Comparison of ENCODE assay signal across 10 cellular contexts in genomic region chr4:184644553-184645307, GRCh38. TPM values are rescaled to one million over a fixed set of nuclear protein-coding genes. Genes with fewer than 3 reads are reported as not detected.
DNase-seq lines count a peak whose midpoint lies in the region; ATAC-seq and TF ChIP-seq lines count a peak whose summit lies in the region.
"Had no signal": no experiment of that assay in that cellular context is flagged by ENCODE, and none has a peak within 500 bp of the region (broad histone marks: within the 10 kb centered on the region; RNA-seq: fewer than 3 reads in every experiment).

No MANE protein-coding gene starts in this region.

- no peak overlapping the region for H2BK15ac ChIP-seq in IMR-90 (ENCODE audit: low read depth, low read length)

- no peak for TF ChIP-seq CTCF in IMR-90 (conservative IDR thresholded peaks at IDR 0.05; ENCODE audit: low read depth, low read length)
- TF ChIP-seq CTCF in astrocyte of the cerebellum (IDR thresholded peaks at IDR 0.05; ENCODE audit: low read depth, low read length, missing control alignments), result no peak
- TF ChIP-seq CTCF in natural killer cell (IDR thresholded peaks at IDR 0.05), result no peak

- TF ChIP-seq RAD21 in IMR-90 (IDR thresholded peaks at IDR 0.05; ENCODE audit: low read length), result no peak

- no peaks in the 10 kb centered on the region for H3K27me3 ChIP-seq in IMR-90 (ENCODE audit: control insufficient read depth, insufficient read depth, low read length)

- CTCF ChIA-PET in IMR-90 (lab: Yijun Ruan, JAX), result no interaction called here

- BruUV-seq in IMR-90 (replicated peaks; lab: Mats Ljungman, UMichigan), result no TSS peak

- peaks cover 5% of the 10 kb centered on the region; the same call in 1 of the 2 replicates for H3K4me1 ChIP-seq in IMR-90 (ENCODE audit: control insufficient read depth, insufficient read depth, low read length)

- POLR2A ChIA-PET in IMR-90 (lab: Charles Lee; ENCODE audit: unreplicated experiment), result no interaction called here

- H2AK5ac ChIP-seq in IMR-90 (ENCODE audit: low read depth, low read length), result no peak overlapping the region

- H4K20me1 ChIP-seq in IMR-90 (ENCODE audit: insufficient read depth, low read length), result peaks cover 23% of the 10 kb centered on the region; the same call in 1 of the 2 replicates

- H3K4me2 ChIP-seq in IMR-90 (ENCODE audit: low read depth, low read length), result no peak overlapping the region
- H3K4me2 ChIP-seq: A549 had no signal

- no peaks in the 10 kb centered on the region for H3K27me3 Mint-ChIP-seq in natural killer cell (ENCODE audit: low read depth in 2 of 2)
- H3K27me3 Mint-ChIP-seq in stimulated activated memory B cell treated with anti-CD40 and anti-IgM and Interleukin-4, amounts not matched to agents 10 μg/mL and 1 μg/mL and 100 μg/mL, for 72 hours, result no peaks in the 10 kb centered on the region

- H2BK20ac ChIP-seq in IMR-90 (ENCODE audit: low read depth, low read length), result no peak overlapping the region

- H2BK5ac ChIP-seq in IMR-90 (ENCODE audit: low read depth, low read length, poor library complexity, severe bottlenecking), result no peak overlapping the region

- H3K9me1 ChIP-seq in IMR-90 (ENCODE audit: insufficient read depth, low read length), result peaks cover 5% of the 10 kb centered on the region; the same call in 1 of the 2 replicates

- no peak overlapping the region for H3K27ac ChIP-seq in IMR-90 (ENCODE audit: insufficient read depth, low read length)
- H3K27ac ChIP-seq: A549 had no signal

- no peak overlapping the region for H3K56ac ChIP-seq in IMR-90 (ENCODE audit: extremely low read depth, insufficient read depth, low read length)

- no peak overlapping the region for H3K23ac ChIP-seq in IMR-90 (ENCODE audit: low read depth, low read length)

- no peak overlapping the region for H2BK120ac ChIP-seq in IMR-90 (ENCODE audit: low read depth, low read length)

- no peak for TF ChIP-seq POLR2A in IMR-90 (IDR thresholded peaks at IDR 0.05; ENCODE audit: low read depth, low read length)

- peak overlapping the region; percentile 89 to 90 for H3K27ac Mint-ChIP-seq in natural killer cell
- H3K27ac Mint-ChIP-seq in stimulated activated memory B cell treated with anti-CD40 and anti-IgM and Interleukin-4, amounts not matched to agents 10 μg/mL and 1 μg/mL and 100 μg/mL, for 72 hours, result no peak overlapping the region

- H4K5ac ChIP-seq in IMR-90 (ENCODE audit: low read depth, low read length), result no peak overlapping the region

- H3K36me3 ChIP-seq in IMR-90 (ENCODE audit: control insufficient read depth, insufficient read depth, low read length), result peaks cover 3% of the 10 kb centered on the region

- intact Hi-C loops in IMR-90 (cut with micrococcal nuclease) (loop anchor here (5.0 to 10.0 kb wide), 3 partner anchors 103 to 260 kb away; partner anchors contain the start of gene IRF2), natural killer cell (cut with micrococcal nuclease) (loop anchor here (5.0 kb wide), 2 partner anchors 318 to 558 kb away; partner anchors contain the start of gene CFAP97)

- H2AK9ac ChIP-seq in IMR-90 (replicated peaks; ENCODE audit: low read depth, low read length, poor library complexity), result peak overlapping the region; percentile 3

- H3K9me3 ChIP-seq in IMR-90 (ENCODE audit: control insufficient read depth, insufficient read depth, low read length), result no peaks in the 10 kb centered on the region
- H3K9me3 ChIP-seq: A549 had no signal

- peaks cover 75 to 76% of the 10 kb centered on the region in 2 donors for H3K4me1 Mint-ChIP-seq in natural killer cell
- H3K4me1 Mint-ChIP-seq in stimulated activated memory B cell treated with anti-CD40 and anti-IgM and Interleukin-4, amounts not matched to agents 10 μg/mL and 1 μg/mL and 100 μg/mL, for 72 hours, result peaks cover 41% of the 10 kb centered on the region

- H3K9ac ChIP-seq in IMR-90 (ENCODE audit: low read depth, low read length), result no peak overlapping the region

- H3K79me1 ChIP-seq in IMR-90 (ENCODE audit: low read depth in 1 of 2, low read length in 2 of 2), result peaks cover 35 to 52% of the 10 kb centered on the region in 2 experiments

- H3K36me3 Mint-ChIP-seq in natural killer cell, result no peaks in the 10 kb centered on the region
- H3K36me3 Mint-ChIP-seq in stimulated activated memory B cell treated with anti-CD40 and anti-IgM and Interleukin-4, amounts not matched to agents 10 μg/mL and 1 μg/mL and 100 μg/mL, for 72 hours, result peaks cover 36% of the 10 kb centered on the region

- WGBS in IMR-90 (ENCODE audit: extremely low coverage in 2 of 2, insufficient read length in 1 of 2), 2 experiments, result 90% methylated on average over 2 of the region's 9 CpGs; no CpG with 5 or more reads in 1 of the 2 experiments

- DNase-seq in NCI-H1417 (lab: John Stamatoyannopoulos, UW), result peak in 2 of 3 experiments; percentile 4 to 40
- no peak for DNase-seq in NCI-H1417 treated with DMSO at 0.1 percent for 48 hours (lab: John Stamatoyannopoulos, UW)
- peak; percentile 40 for DNase-seq in IMR-90
- DNase-seq in astrocyte of the cerebellum (ENCODE audit: low read depth), result peak; percentile 41
- no peak for DNase-seq in natural killer cell
- DNase-seq in stimulated activated naive CD4-positive, alpha-beta T cell treated with Interleukin-2 at 50 U/mL for 16 hours (lab: John Stamatoyannopoulos, UW), result no peak
- DNase-seq in NCI-H1930 (lab: John Stamatoyannopoulos, UW), result no peak
- DNase-seq: effector CD4-positive, alpha-beta T cell had no signal

- no peak overlapping the region for H3K18ac ChIP-seq in IMR-90 (ENCODE audit: low read depth, low read length)

- H3K9me3 Mint-ChIP-seq in natural killer cell, result no peaks in the 10 kb centered on the region
- no peaks in the 10 kb centered on the region for H3K9me3 Mint-ChIP-seq in stimulated activated memory B cell treated with anti-CD40 and anti-IgM and Interleukin-4, amounts not matched to agents 10 μg/mL and 1 μg/mL and 100 μg/mL, for 72 hours

- H3K4me3 Mint-ChIP-seq in natural killer cell, result peak overlapping the region; percentile 42
- no peak overlapping the region for H3K4me3 Mint-ChIP-seq in stimulated activated memory B cell treated with anti-CD40 and anti-IgM and Interleukin-4, amounts not matched to agents 10 μg/mL and 1 μg/mL and 100 μg/mL, for 72 hours

- no peak overlapping the region for H4K91ac ChIP-seq in IMR-90 (ENCODE audit: insufficient read depth, low read depth, low read length)

- in situ Hi-C loops in IMR-90 (cut with MboI; ENCODE audit: low sequenced_read_pairs), result no loop called here
- in situ Hi-C loops in astrocyte of the cerebellum (cut with HindIII; ENCODE audit: low sequenced_read_pairs), result no loop called here

- H4K8ac ChIP-seq in IMR-90 (ENCODE audit: low read depth in 2 of 2, low read length in 2 of 2), result no peak overlapping the region

- no peak overlapping the region for H2AFZ ChIP-seq in IMR-90 (replicated peaks; ENCODE audit: low read length, poor library complexity)

- dilution Hi-C loops in IMR-90 (cut with HindIII; ENCODE audit: low sequenced_read_pairs, unreplicated experiment), result no loop called here

- no peak overlapping the region for H3K4ac ChIP-seq in IMR-90 (ENCODE audit: low read depth, low read length)

- no peak overlapping the region; the same call in 1 of the 2 replicates for H3K14ac ChIP-seq in IMR-90 (replicated peaks; ENCODE audit: low read depth, low read length)

- no peak for ATAC-seq in IMR-90 (ENCODE audit: low read depth)
- ATAC-seq in natural killer cell, result no peak
- no peak for ATAC-seq in stimulated activated memory B cell treated with anti-CD40 and anti-IgM and Interleukin-4, amounts not matched to agents 10 μg/mL and 1 μg/mL and 100 μg/mL, for 72 hours
- ATAC-seq: A549 had no signal

- H3K4me3 ChIP-seq in IMR-90 (ENCODE audit: insufficient read depth, low read depth, low read length), result no peak overlapping the region
- H3K4me3 ChIP-seq in astrocyte of the cerebellum (ENCODE audit: low read depth, low read length), result no peak overlapping the region
- H3K4me3 ChIP-seq: A549 had no signal

TF ChIP-seq in IMR-90, 13 proteins besides CTCF, POLR2A, EP300 and RAD21:
- TF ChIP-seq RFX5 (IDR thresholded peaks at IDR 0.05; ENCODE audit: low read depth, low read length), result no peak
- TF ChIP-seq, protein P1, sequence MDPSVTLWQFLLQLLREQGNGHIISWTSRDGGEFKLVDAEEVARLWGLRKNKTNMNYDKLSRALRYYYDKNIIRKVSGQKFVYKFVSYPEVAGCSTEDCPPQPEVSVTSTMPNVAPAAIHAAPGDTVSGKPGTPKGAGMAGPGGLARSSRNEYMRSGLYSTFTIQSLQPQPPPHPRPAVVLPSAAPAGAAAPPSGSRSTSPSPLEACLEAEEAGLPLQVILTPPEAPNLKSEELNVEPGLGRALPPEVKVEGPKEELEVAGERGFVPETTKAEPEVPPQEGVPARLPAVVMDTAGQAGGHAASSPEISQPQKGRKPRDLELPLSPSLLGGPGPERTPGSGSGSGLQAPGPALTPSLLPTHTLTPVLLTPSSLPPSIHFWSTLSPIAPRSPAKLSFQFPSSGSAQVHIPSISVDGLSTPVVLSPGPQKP (IDR thresholded peaks at IDR 0.05; ENCODE audit: borderline replicate concordance, low read depth, low read length), result no peak
- no peak for TF ChIP-seq SMC3 (IDR thresholded peaks at IDR 0.05; ENCODE audit: low read depth, low read length)
- TF ChIP-seq MXI1 (IDR thresholded peaks at IDR 0.05; ENCODE audit: borderline replicate concordance, low read depth, low read length), result no peak
- no peak for TF ChIP-seq NFE2L2 (IDR thresholded peaks at IDR 0.05; ENCODE audit: low read depth, low read length)
- no peak for TF ChIP-seq CEBPB (IDR thresholded peaks at IDR 0.05; ENCODE audit: low read depth, low read length)
- no peak for TF ChIP-seq CHD1 (IDR thresholded peaks at IDR 0.05; ENCODE audit: low read depth, low read length)
- TF ChIP-seq MAZ (IDR thresholded peaks at IDR 0.05; ENCODE audit: borderline replicate concordance, low read depth, low read length), result no peak
- TF ChIP-seq RCOR1 (IDR thresholded peaks at IDR 0.05; ENCODE audit: insufficient replicate concordance, low read length), result no peak

RNA-seq across cellular contexts. Expression of gene CASP3, which starts 4.5 kb away (rescaled TPM):
- 26.7 and 58.9 TPM in 2 replicates for total RNA-seq in IMR-90 (2012; rRNA removed)
- 21.1 and 27.4 TPM in 2 replicates for polyA plus RNA-seq in IMR-90 (2012; rRNA removed)
- 6.3 and 9.6 TPM in 2 replicates for polyA plus RNA-seq in IMR-90 (2012; cell fraction: cytosol; rRNA removed)
- polyA plus RNA-seq in IMR-90 (2012; cell fraction: nucleus; rRNA removed; ENCODE audit: low replicate concordance), result 4.5 and 21.2 TPM in 2 replicates
- 10 to 100 TPM; 20.9 to 35.1 (median 30.2) TPM for total RNA-seq in natural killer cell

RNA-seq across cellular contexts. Expression of gene PRIMPOL, which starts 4.8 kb away (rescaled TPM):
- total RNA-seq in IMR-90 (2012; rRNA removed) (5.6 and 10.0 TPM in 2 replicates), natural killer cell (10 to 100 TPM; 13.2 to 17.9 (median 16.9) TPM)
- 6.6 and 8.8 TPM in 2 replicates for polyA plus RNA-seq in IMR-90 (2012; rRNA removed)
- polyA plus RNA-seq in IMR-90 (2012; cell fraction: cytosol; rRNA removed), result 0.90 and 1.5 TPM in 2 replicates
- 1.4 and 15.6 TPM in 2 replicates for polyA plus RNA-seq in IMR-90 (2012; cell fraction: nucleus; rRNA removed; ENCODE audit: low replicate concordance)

Comparison
In these comparisons a context has a peak if more than half of its experiments do, and no peak if none do; other contexts are left out.
1. DNase-seq: peak in NCI-H1417 (2 of 3), IMR-90 (single experiment) and astrocyte of the cerebellum (single experiment); none in NCI-H1417 treated with DMSO at 0.1 percent for 48 hours (single experiment), natural killer cell (single experiment), stimulated activated naive CD4-positive, alpha-beta T cell treated with Interleukin-2 at 50 U/mL for 16 hours (single experiment) and NCI-H1930 (0 of 2).